ENCODE assay signal across 26 cellular contexts in genomic region chr2:159177957-159178356, GRCh38.
A peak's percentile ranks its signal among the peaks of the same experiment; 100 is the strongest.
DNase-seq lines count a peak whose midpoint lies in the region; ATAC-seq and TF ChIP-seq lines count a peak whose summit lies in the region.
"Had no signal": no experiment of that assay in that cellular context is flagged by ENCODE, and none has a peak within 500 bp of the region (broad histone marks: within the 10 kb centered on the region; RNA-seq: fewer than 3 reads in every experiment).

No MANE protein-coding gene starts in this region.

- no peak overlapping the region for H2AFZ ChIP-seq in GM23338

- no peaks in the 10 kb centered on the region for H4K20me1 ChIP-seq in GM23338 (replicated peaks; ENCODE audit: insufficient read depth)
- H4K20me1 ChIP-seq: BLaER1 treated with 17β-estradiol and CSF1 and Interleukin-3, amounts not matched to agents 10 nM and 100 nM had no signal

- 0 out of 3 replicates have a peak, but pooled peaks cover under 1% of the 10 kb centered on the region for H3K4me1 Mint-ChIP-seq in GM23338
- H3K4me1 Mint-ChIP-seq in naive thymus-derived CD8-positive, alpha-beta T cell: peaks cover 0 to 11% (median 6%) of the 10 kb centered on the region in 4 donors
- H3K4me1 Mint-ChIP-seq: activated T-helper 17 cell treated with anti-CD3 and anti-CD28 coated beads, Interleukin-2, amount 50 U/mL, for 72 hours had no signal

- H3K27me3 ChIP-seq in GM23338 (ENCODE audit: insufficient read depth) (no peaks in the 10 kb centered on the region), WERI-Rb-1 (ENCODE audit: insufficient read depth, low read depth, severe bottlenecking) (no peaks in the 10 kb centered on the region), foreskin keratinocyte (no peaks in the 10 kb centered on the region)
- H3K27me3 ChIP-seq: BLaER1 treated with 17β-estradiol and CSF1 and Interleukin-3, amounts not matched to agents 10 nM and 100 nM; sigmoid colon; tibial artery had no signal

- peaks cover 2% of the 10 kb centered on the region for H3K27me3 Mint-ChIP-seq in GM23338 (ENCODE audit: insufficient read depth, low read depth, poor library complexity)
- no peaks in the 10 kb centered on the region for H3K27me3 Mint-ChIP-seq in naive thymus-derived CD8-positive, alpha-beta T cell
- H3K27me3 Mint-ChIP-seq: activated naive CD8-positive, alpha-beta T cell treated with anti-CD3 and anti-CD28 coated beads for 36 hours; activated T-helper 17 cell treated with anti-CD3 and anti-CD28 coated beads, Interleukin-2, amount 50 U/mL, for 72 hours; progenitor cell of endocrine pancreas had no signal

- no peaks in the 10 kb centered on the region for H3K36me3 Mint-ChIP-seq in GM23338 (ENCODE audit: low read depth)
- H3K36me3 Mint-ChIP-seq in naive thymus-derived CD8-positive, alpha-beta T cell: no peaks in the 10 kb centered on the region
- H3K36me3 Mint-ChIP-seq: activated naive CD8-positive, alpha-beta T cell treated with anti-CD3 and anti-CD28 coated beads for 36 hours had no signal

- TF ChIP-seq CTCF in GM23338 (conservative IDR thresholded peaks at IDR 0.05; ENCODE audit: low read depth in 2 of 2): no peak
- no peak for TF ChIP-seq CTCF in WERI-Rb-1 (IDR thresholded peaks at IDR 0.05; ENCODE audit: low read depth, low read length)
- no peak for TF ChIP-seq CTCF in foreskin keratinocyte (conservative IDR thresholded peaks at IDR 0.05)

- H3F3A ChIP-seq in GM23338 (replicated peaks; ENCODE audit: low read depth): no peaks in the 10 kb centered on the region

- H3K9me3 Mint-ChIP-seq in GM23338: no peaks in the 10 kb centered on the region
- H3K9me3 Mint-ChIP-seq in naive thymus-derived CD8-positive, alpha-beta T cell: no peaks in the 10 kb centered on the region
- H3K9me3 Mint-ChIP-seq: activated naive CD8-positive, alpha-beta T cell treated with anti-CD3 and anti-CD28 coated beads for 36 hours; activated T-helper 17 cell treated with anti-CD3 and anti-CD28 coated beads, Interleukin-2, amount 50 U/mL, for 72 hours; H9 had no signal

- no peaks in the 10 kb centered on the region for H3K9me2 ChIP-seq in GM23338 (ENCODE audit: insufficient read depth)
- H3K9me2 ChIP-seq: SK-N-SH had no signal

- H3K4me3 ChIP-seq in GM23338 (no peak overlapping the region), WERI-Rb-1 (ENCODE audit: low read depth, low read length) (no peak overlapping the region)
- H3K4me3 ChIP-seq: BLaER1 treated with 17β-estradiol and CSF1 and Interleukin-3, amounts not matched to agents 10 nM and 100 nM; sigmoid colon; tibial artery had no signal

- no peak overlapping the region for H3K27ac Mint-ChIP-seq in GM23338
- H3K27ac Mint-ChIP-seq in naive thymus-derived CD8-positive, alpha-beta T cell: peak overlapping the region in 2 of 10 donors; percentile 9 to 39
- H3K27ac Mint-ChIP-seq: activated naive CD8-positive, alpha-beta T cell treated with anti-CD3 and anti-CD28 coated beads for 36 hours; activated T-helper 17 cell treated with anti-CD3 and anti-CD28 coated beads, Interleukin-2, amount 50 U/mL, for 72 hours; H9; progenitor cell of endocrine pancreas had no signal

- DNase-seq in COLO829 (ENCODE audit: low spot score) (peak; percentile 76), GM23338 (ENCODE audit: low spot score) (peak; percentile 16), WERI-Rb-1 (peak; percentile 23), SW480 (ENCODE audit: low spot score) (no peak), foreskin keratinocyte (no peak)
- peak in 3 of 10 donors; percentile 6 to 27 (median 15) for DNase-seq in naive thymus-derived CD8-positive, alpha-beta T cell
- no peak for DNase-seq in activated effector memory CD4-positive, alpha-beta T cell treated with Interleukin-2 at 50 U/mL for 16 hours
- DNase-seq: activated naive CD8-positive, alpha-beta T cell treated with anti-CD3 and anti-CD28 coated beads for 36 hours; aorta; Caco-2; DMS53; H9; KG1; mesenchymal stem cell; NCI-H1092 treated with DMSO at 0.1 percent for 48 hours; NCI-H2029; NCI-H446; sigmoid colon; SK-N-SH; stimulated activated CD4-positive, alpha-beta T cell treated with anti-CD3 and anti-CD28 coated beads, Interleukin-12 subunit alpha, Interleukin-12 subunit beta, amount 100 ng/mL, for 4 hours; stimulated activated CD4-positive, alpha-beta T cell treated with anti-CD3 and anti-CD28 coated beads, Interleukin-2, amount 100 ng/mL, for 48 hours; T-helper 2 cell; tibial artery had no signal

- H3K9me3 ChIP-seq in WERI-Rb-1 (ENCODE audit: severe bottlenecking): no peaks in the 10 kb centered on the region
- H3K9me3 ChIP-seq: BLaER1 treated with 17β-estradiol and CSF1 and Interleukin-3, amounts not matched to agents 10 nM and 100 nM; Caco-2; sigmoid colon; SK-N-SH; tibial artery had no signal

- POLR2A ChIA-PET in naive thymus-derived CD8-positive, alpha-beta T cell (lab: Charles Lee): interaction anchor here (0.6 kb wide), 1 partner anchor 10 kb away, joined by 7 read pairs; no protein-coding TSS in a partner anchor

- H3K79me2 ChIP-seq in GM23338 (replicated peaks; ENCODE audit: insufficient read depth): no peaks in the 10 kb centered on the region

- H3K4me1 ChIP-seq in GM23338 (ENCODE audit: insufficient read depth) (no peaks in the 10 kb centered on the region), foreskin keratinocyte (no peaks in the 10 kb centered on the region)
- H3K4me1 ChIP-seq: tibial artery had no signal

- H3K27ac ChIP-seq in GM23338 (ENCODE audit: low read depth) (no peak overlapping the region), WERI-Rb-1 (no peak overlapping the region), foreskin keratinocyte (no peak overlapping the region)
- H3K27ac ChIP-seq: BLaER1 treated with 17β-estradiol and CSF1 and Interleukin-3, amounts not matched to agents 10 nM and 100 nM; tibial artery had no signal

- ATAC-seq in GM23338 (no peak), foreskin keratinocyte (no peak)
- ATAC-seq in naive thymus-derived CD8-positive, alpha-beta T cell: peak; percentile 30 to 74
- ATAC-seq: activated T-helper 17 cell treated with anti-CD3 and anti-CD28 coated beads, Interleukin-2, amount 50 U/mL, for 72 hours had no signal

- H3K4me2 ChIP-seq in GM23338: no peak overlapping the region
- H3K4me2 ChIP-seq: BLaER1 treated with 17β-estradiol and CSF1 and Interleukin-3, amounts not matched to agents 10 nM and 100 nM; SK-N-SH had no signal

- H3K36me3 ChIP-seq in GM23338 (ENCODE audit: insufficient read depth) (no peaks in the 10 kb centered on the region), WERI-Rb-1 (peaks cover 8% of the 10 kb centered on the region)
- H3K36me3 ChIP-seq: BLaER1 treated with 17β-estradiol and CSF1 and Interleukin-3, amounts not matched to agents 10 nM and 100 nM had no signal

- H3K4me3 Mint-ChIP-seq in GM23338: no peak overlapping the region
- no peak overlapping the region for H3K4me3 Mint-ChIP-seq in naive thymus-derived CD8-positive, alpha-beta T cell
- H3K4me3 Mint-ChIP-seq: activated naive CD8-positive, alpha-beta T cell treated with anti-CD3 and anti-CD28 coated beads for 36 hours; activated T-helper 17 cell treated with anti-CD3 and anti-CD28 coated beads, Interleukin-2, amount 50 U/mL, for 72 hours; H9 had no signal

TF ChIP-seq in GM23338, 12 proteins besides CTCF, POLR2A, EP300 and RAD21 (continues in another document):
- no peak for TF ChIP-seq ZNF114 (CRISPR knock-in tag; IDR thresholded peaks at IDR 0.05)

Comparison
In these comparisons a context has a peak if more than half of its experiments do, and no peak if none do; other contexts are left out.
1. DNase-seq: peak in COLO829 (single experiment), GM23338 (single experiment) and WERI-Rb-1 (single experiment); none in SW480 (single experiment), activated effector memory CD4-positive, alpha-beta T cell treated with Interleukin-2 at 50 U/mL for 16 hours (single experiment) and foreskin keratinocyte (0 of 2).
2. ATAC-seq: peak in naive thymus-derived CD8-positive, alpha-beta T cell (2 of 2); none in GM23338 (single experiment) and foreskin keratinocyte (single experiment).